In genomic region chr12:120725151-120725658, GRCh38 we compare ENCODE assay signal across 8 cellular contexts. TPM values are rescaled to one million over a fixed set of nuclear protein-coding genes. Genes with fewer than 3 reads are reported as not detected.
A peak's percentile ranks its signal among the peaks of the same experiment; 100 is the strongest.
DNase-seq lines count a peak whose midpoint lies in the region; ATAC-seq and TF ChIP-seq lines count a peak whose summit lies in the region.

No MANE protein-coding gene starts in this region.

- no peaks in the 10 kb centered on the region for H4K20me1 ChIP-seq in Loucy (ENCODE audit: insufficient read depth, low read length, poor library complexity, severe bottlenecking)

- H3K27ac ChIP-seq in duodenal mucosa (ENCODE audit: low read depth, low read length), result no peak overlapping the region

- H3K9me3 Mint-ChIP-seq in osteocyte (ENCODE audit: unreplicated experiment), result no peaks in the 10 kb centered on the region

- H3K27ac Mint-ChIP-seq in osteocyte (ENCODE audit: unreplicated experiment), result peak overlapping the region; percentile 66

- no peaks in the 10 kb centered on the region for H3F3A ChIP-seq in Loucy (ENCODE audit: low read depth)

- no peaks in the 10 kb centered on the region for H3K9me3 ChIP-seq in Loucy (ENCODE audit: insufficient read depth, low read depth, low read length)
- no peaks in the 10 kb centered on the region for H3K9me3 ChIP-seq in duodenal mucosa (ENCODE audit: control insufficient read depth in 1 of 2, low read length in 2 of 2)

- no peaks in the 10 kb centered on the region for H3K27me3 Mint-ChIP-seq in osteocyte (ENCODE audit: unreplicated experiment)

- H3K9me2 ChIP-seq in Loucy (replicated peaks; ENCODE audit: low read depth, low read length), result no peaks in the 10 kb centered on the region

- H3K4me1 ChIP-seq in Loucy (ENCODE audit: insufficient read depth, low read length, poor library complexity, severe bottlenecking) (peaks cover 22% of the 10 kb centered on the region), duodenal mucosa (ENCODE audit: control insufficient read depth in 1 of 2, insufficient read depth in 2 of 2, low read length in 2 of 2) (peaks cover 25 to 37% of the 10 kb centered on the region in 2 donors)

- TF ChIP-seq CTCF in GM12865 (IDR thresholded peaks at IDR 0.05; ENCODE audit: insufficient read depth, low read depth, low read length, missing control alignments) (no peak), Loucy (conservative IDR thresholded peaks at IDR 0.05; ENCODE audit: low read length) (no peak), osteocyte (IDR thresholded peaks at IDR 0.05) (no peak)

- peaks cover 18% of the 10 kb centered on the region for H3K4me1 Mint-ChIP-seq in osteocyte (ENCODE audit: unreplicated experiment)

- no peak for ATAC-seq in GM21367 (IDR thresholded peaks at IDR 0.05; ENCODE audit: unreplicated experiment)

- no peaks in the 10 kb centered on the region; the same call in 1 of the 2 replicates for H3K79me2 ChIP-seq in Loucy (ENCODE audit: insufficient read depth, low read length)

- peak overlapping the region; percentile 82 for H3K4me2 ChIP-seq in Loucy (ENCODE audit: low read depth, low read length, poor library complexity, severe bottlenecking)

- DNase-seq in GM12865 (ENCODE audit: low read depth) (no peak), osteocyte (ENCODE audit: extremely low spot score, unreplicated experiment) (no peak), NCI-H1436 treated with DMSO at 0.1 percent for 48 hours (lab: John Stamatoyannopoulos, UW) (no peak), NCI-H1694 treated with DMSO at 0.1 percent for 48 hours (lab: John Stamatoyannopoulos, UW) (no peak)
- no peak for DNase-seq in activated CD4-positive, alpha-beta T cell treated with anti-CD3 and anti-CD28 coated beads, Interleukin-2, amount 50 U/mL, for 1 hour

- H3K9ac ChIP-seq in Loucy (ENCODE audit: low read depth, low read length, poor library complexity, severe bottlenecking), result peak overlapping the region; percentile 83
- H3K9ac ChIP-seq in duodenal mucosa (ENCODE audit: low read depth in 1 of 2, low read length in 2 of 2), result peak overlapping the region; percentile 88 to 93

- peak overlapping the region; percentile 72 for H2AFZ ChIP-seq in Loucy (ENCODE audit: low read length)

- peaks cover 3% of the 10 kb centered on the region; the same call in 1 of the 2 replicates for H3K36me3 ChIP-seq in Loucy (ENCODE audit: insufficient read depth, low read length)
- H3K36me3 ChIP-seq in duodenal mucosa (ENCODE audit: control insufficient read depth in 1 of 2, insufficient read depth in 2 of 2, low read length in 2 of 2), result peaks cover 19 to 60% of the 10 kb centered on the region in 2 donors

- H3K36me3 Mint-ChIP-seq in osteocyte (ENCODE audit: unreplicated experiment), result peaks cover 19% of the 10 kb centered on the region

- peak overlapping the region; percentile 62 for H3K4me3 ChIP-seq in GM12865 (ENCODE audit: low read depth, low read length)
- H3K4me3 ChIP-seq in Loucy (ENCODE audit: low read length, poor library complexity, severe bottlenecking), result peak overlapping the region; percentile 80
- peak overlapping the region; percentile 80 to 88 for H3K4me3 ChIP-seq in duodenal mucosa (ENCODE audit: low read depth in 1 of 2, low read length in 2 of 2)

- peak overlapping the region; percentile 82 for H3K4me3 Mint-ChIP-seq in osteocyte (ENCODE audit: unreplicated experiment)

- H3K27me3 ChIP-seq in Loucy (ENCODE audit: insufficient read depth, low read length, poor library complexity, severe bottlenecking) (no peaks in the 10 kb centered on the region), duodenal mucosa (ENCODE audit: control insufficient read depth in 1 of 2, insufficient read depth in 2 of 2, low read length in 2 of 2) (no peaks in the 10 kb centered on the region)

RNA-seq across cellular contexts. Expression of gene ACADS, which starts 0.4 kb away (rescaled TPM):
- total RNA-seq in osteocyte, result 4.6 and 4.9 TPM in 2 replicates

RNA-seq across cellular contexts. Expression of gene UNC119B, which starts 14.9 kb away (rescaled TPM):
- total RNA-seq in osteocyte, result 26.8 and 27.9 TPM in 2 replicates

RNA-seq across cellular contexts. Expression of gene MLEC, which starts 38.3 kb away (rescaled TPM):
- 129 TPM in 2 replicates for total RNA-seq in osteocyte
